Comparison of ENCODE assay signal across 11 cellular contexts in the genomic region with DNA sequence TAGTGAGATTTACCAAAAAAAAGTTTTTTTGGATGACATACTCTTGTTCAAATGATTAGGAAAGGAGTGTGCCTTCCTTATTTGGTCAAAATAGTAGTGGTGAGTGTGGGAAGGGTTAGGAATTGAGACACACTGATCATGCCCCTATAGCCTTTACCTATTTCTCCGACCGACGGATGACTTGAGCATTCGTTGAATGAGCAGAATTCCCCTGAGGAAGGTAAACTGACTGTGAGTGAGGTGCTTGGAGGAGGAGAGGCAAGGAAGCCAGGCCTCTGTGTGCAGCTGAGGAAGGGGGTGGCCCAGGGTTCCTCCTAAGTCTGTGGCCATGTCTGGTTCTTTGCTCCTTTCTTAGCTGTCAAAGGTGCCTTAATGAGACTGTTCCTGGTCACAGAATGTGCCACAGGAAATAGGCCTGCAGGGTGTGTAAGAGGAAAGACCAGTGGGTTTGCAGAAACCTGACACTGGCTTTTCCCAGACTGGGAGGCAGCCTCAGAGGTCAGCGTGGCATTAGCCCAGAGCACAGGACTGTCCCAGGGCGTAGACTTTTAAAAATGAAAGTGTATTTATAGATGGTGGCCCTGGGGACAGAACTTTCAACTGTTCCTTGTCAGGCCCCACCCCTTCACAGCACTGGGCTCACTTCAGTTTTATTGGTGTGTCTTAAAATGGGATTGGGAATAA.
DNase-seq lines count a peak whose midpoint lies in the region; ATAC-seq, FAIRE-seq and TF ChIP-seq lines count a peak whose summit lies in the region.
"Had no signal": no experiment of that assay in that cellular context is flagged by ENCODE, and none has a peak within 500 bp of the region (broad histone marks: within the 10 kb centered on the region; RNA-seq: fewer than 3 reads in every experiment).

No MANE protein-coding gene starts in this region.

- H3K4me1 Mint-ChIP-seq in CD8-positive, alpha-beta memory T cell, result no peaks in the 10 kb centered on the region
- H3K4me1 Mint-ChIP-seq: memory B cell had no signal

- H3K27me3 ChIP-seq in dorsolateral prefrontal cortex, result no peaks in the 10 kb centered on the region
- no peaks in the 10 kb centered on the region for H3K27me3 ChIP-seq in CD8-positive, alpha-beta memory T cell (ENCODE audit: insufficient read depth, low read length, poor library complexity, severe bottlenecking)
- H3K27me3 ChIP-seq: body of pancreas had no signal

- TF ChIP-seq POLR2A in NB4 (IDR thresholded peaks at IDR 0.05; ENCODE audit: extremely low read depth, insufficient read length), result no peak

- H3K4me1 ChIP-seq in CD8-positive, alpha-beta memory T cell (ENCODE audit: insufficient read depth, low read length), result no peaks in the 10 kb centered on the region
- H3K4me1 ChIP-seq: body of pancreas had no signal

- no peak overlapping the region for H3K4me3 ChIP-seq in NB4 (ENCODE audit: low read depth, low read length)
- H3K4me3 ChIP-seq in dorsolateral prefrontal cortex, result no peak overlapping the region
- H3K4me3 ChIP-seq in CD8-positive, alpha-beta memory T cell (ENCODE audit: low read length), result no peak overlapping the region
- H3K4me3 ChIP-seq: body of pancreas had no signal

- CTCF ChIA-PET in CD8-positive, alpha-beta memory T cell (lab: Charles Lee), result no interaction called here

- H3K9me3 ChIP-seq in CD8-positive, alpha-beta memory T cell (ENCODE audit: low read length), result no peaks in the 10 kb centered on the region
- H3K9me3 ChIP-seq: body of pancreas had no signal

- peak; percentile 76 for ATAC-seq in Right ventricle myocardium superior (ENCODE audit: poor library complexity)
- ATAC-seq in sciatic nerve, result peak; percentile 5
- ATAC-seq: body of pancreas had no signal

- H3K27me3 Mint-ChIP-seq in CD8-positive, alpha-beta memory T cell, result peaks cover 0 to 2% of the 10 kb centered on the region in 2 donors
- H3K27me3 Mint-ChIP-seq: CD4-positive, alpha-beta T cell had no signal

- POLR2A ChIA-PET in CD8-positive, alpha-beta memory T cell (lab: Charles Lee), result no interaction called here

- DNase-seq in Daoy (ENCODE audit: low read depth) (peak; percentile 35), NB4 (ENCODE audit: low read depth) (peak; percentile 10), Right ventricle myocardium superior (peak; percentile 64), sciatic nerve (ENCODE audit: low spot score) (no peak), SHP77 (lab: John Stamatoyannopoulos, UW) (no peak), D721Med (ENCODE audit: insufficient read length, low spot score) (no peak), dorsolateral prefrontal cortex (no peak)
- no peak for DNase-seq in CD8-positive, alpha-beta memory T cell
- DNase-seq: body of pancreas; CD4-positive, alpha-beta T cell had no signal

- H3K36me3 Mint-ChIP-seq in CD8-positive, alpha-beta memory T cell, result no peaks in the 10 kb centered on the region
- H3K36me3 Mint-ChIP-seq: memory B cell had no signal

- no peaks in the 10 kb centered on the region for H3K9me3 Mint-ChIP-seq in CD8-positive, alpha-beta memory T cell
- H3K9me3 Mint-ChIP-seq: CD4-positive, alpha-beta T cell; memory B cell had no signal

- H3K27ac Mint-ChIP-seq in CD8-positive, alpha-beta memory T cell, result no peak overlapping the region
- H3K27ac Mint-ChIP-seq: CD4-positive, alpha-beta T cell; memory B cell had no signal

- FAIRE-seq in D721Med (lab: Jason Lieb, UNC), result no peak

- peak overlapping the region in 1 of 59 donors; percentile 44 for H3K27ac ChIP-seq in dorsolateral prefrontal cortex
- no peak overlapping the region for H3K27ac ChIP-seq in CD8-positive, alpha-beta memory T cell (ENCODE audit: low read depth, low read length)
- H3K27ac ChIP-seq: body of pancreas had no signal

- intact Hi-C loops in Right ventricle myocardium superior (cut with DNase I) (no loop called here), sciatic nerve (cut with DNase I) (no loop called here), dorsolateral prefrontal cortex (cut with DNase I) (no loop called here)

- TF ChIP-seq CTCF in NB4 (IDR thresholded peaks at IDR 0.05; ENCODE audit: low read depth, low read length), result no peak
- no peak for TF ChIP-seq CTCF in D721Med (IDR thresholded peaks at IDR 0.05; ENCODE audit: insufficient read depth, missing control alignments)
- no peak for TF ChIP-seq CTCF in dorsolateral prefrontal cortex (IDR thresholded peaks at IDR 0.05 in 54 of 56, conservative IDR thresholded peaks at IDR 0.05 in 2 of 56; ENCODE audit: low read depth in 1 of 56, partially characterized antibody in 56 of 56)

- H3K4me3 Mint-ChIP-seq in CD8-positive, alpha-beta memory T cell, result no peak overlapping the region
- H3K4me3 Mint-ChIP-seq: CD4-positive, alpha-beta T cell; memory B cell had no signal

- H3K36me3 ChIP-seq in CD8-positive, alpha-beta memory T cell (ENCODE audit: insufficient read depth, low read length), result no peaks in the 10 kb centered on the region

Comparison
In these comparisons a context has a peak if more than half of its experiments do, and no peak if none do; other contexts are left out.
1. DNase-seq: peak in Daoy (single experiment), NB4 (single experiment) and Right ventricle myocardium superior (single experiment); none in sciatic nerve (single experiment), SHP77 (0 of 2), D721Med (single experiment), dorsolateral prefrontal cortex (0 of 10) and CD8-positive, alpha-beta memory T cell (0 of 5).